ENCODE assay signal across 9 cellular contexts in the genomic region with DNA sequence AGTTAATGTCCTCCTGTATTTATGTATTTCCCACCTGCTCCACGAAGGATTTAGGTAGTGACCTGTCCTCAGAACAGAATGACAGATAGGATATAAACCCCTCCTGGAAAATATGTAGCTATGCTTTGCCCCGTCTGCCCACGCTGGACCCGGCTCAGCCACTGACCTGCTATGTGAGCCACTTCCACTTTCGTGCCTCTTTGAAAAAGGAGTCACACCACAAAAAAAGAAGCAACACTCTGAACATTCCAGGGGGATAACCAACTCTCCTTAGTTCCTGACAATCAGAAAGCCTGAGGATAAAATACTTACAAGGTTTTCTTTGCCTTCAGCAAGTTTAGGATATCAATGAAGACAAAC. TPM values are rescaled to one million over a fixed set of nuclear protein-coding genes. Genes with fewer than 3 reads are reported as not detected.
DNase-seq lines count a peak whose midpoint lies in the region; ATAC-seq, FAIRE-seq and TF ChIP-seq lines count a peak whose summit lies in the region.
"Had no signal": no experiment of that assay in that cellular context is flagged by ENCODE, and none has a peak within 500 bp of the region (broad histone marks: within the 10 kb centered on the region; RNA-seq: fewer than 3 reads in every experiment).

No MANE protein-coding gene starts in this region.

- 25% methylated on average over 5 of the region's 5 CpGs for WGBS in hepatocyte (ENCODE audit: low lambda C conversion rate, missing lambda C conversion rate)

- H3K4me3 ChIP-seq in GM06990 (replicated peaks; ENCODE audit: low read depth, low read length), result peak overlapping the region; percentile 53
- H3K4me3 ChIP-seq in hepatocyte, result no peak overlapping the region
- peak overlapping the region; percentile 24 to 55 (median 46) for H3K4me3 ChIP-seq in gastrocnemius medialis

- no peak for DNase-seq in GM06990 (ENCODE audit: extremely low read depth, insufficient read length)
- DNase-seq in SW480 (ENCODE audit: low spot score), result peak; percentile 33
- DNase-seq in hepatocyte (ENCODE audit: low spot score), result no peak
- DNase-seq in gastrocnemius medialis, result no peak
- no peak for DNase-seq in H54 (ENCODE audit: insufficient read length, low spot score)
- DNase-seq in germinal center (ENCODE audit: low spot score), result no peak
- no peak for DNase-seq in DMS79 (lab: John Stamatoyannopoulos, UW)
- DNase-seq in effector CD4-positive, alpha-beta T cell, result no peak

- no peaks in the 10 kb centered on the region for H3K9me2 ChIP-seq in hepatocyte (replicated peaks; ENCODE audit: insufficient read depth)

- in situ Hi-C loops in gastrocnemius medialis (cut with MboI; ENCODE audit: low sequenced_read_pairs in 4 of 4), result loop anchor here in 1 of 4 donors (10.0 to 25.0 kb wide), 2 partner anchors 60 to 773 kb away; no protein-coding TSS in a partner anchor

- no peak overlapping the region for H2AFZ ChIP-seq in hepatocyte

- H3K27me3 ChIP-seq in GM06990 (replicated peaks; ENCODE audit: control insufficient read depth, insufficient read depth, low read length), result no peaks in the 10 kb centered on the region
- H3K27me3 ChIP-seq in hepatocyte, result no peaks in the 10 kb centered on the region
- no peaks in the 10 kb centered on the region for H3K27me3 ChIP-seq in gastrocnemius medialis
- H3K27me3 ChIP-seq: adrenal gland had no signal

- peak overlapping the region; percentile 72 for H3K4me2 ChIP-seq in hepatocyte

- no peak for ATAC-seq in gastrocnemius medialis

- H3K79me2 ChIP-seq in hepatocyte, result peaks cover 58% of the 10 kb centered on the region

- intact Hi-C loops in gastrocnemius medialis (cut with DNase I; ENCODE audit: low total_unique reads), result loop anchor here (1.0 to 10.0 kb wide), 5 partner anchors 9 to 760 kb away; a partner anchor contains a TSS

- H3K27ac ChIP-seq in hepatocyte (peak overlapping the region; percentile 85), gastrocnemius medialis (peak overlapping the region; percentile 97 to 100 (median 98))

- TF ChIP-seq POLR2A in gastrocnemius medialis (IDR thresholded peaks at IDR 0.05), result no peak
- no peak for TF ChIP-seq POLR2A in H54 (IDR thresholded peaks at IDR 0.05; ENCODE audit: low read depth, low read length)

- H3K36me3 ChIP-seq in GM06990 (ENCODE audit: control insufficient read depth, insufficient read depth, low read length) (peaks cover 6% of the 10 kb centered on the region), hepatocyte (replicated peaks; ENCODE audit: insufficient read depth, low read depth) (no peaks in the 10 kb centered on the region), gastrocnemius medialis (no peaks in the 10 kb centered on the region)
- H3K36me3 ChIP-seq: adrenal gland had no signal

- H3K4me1 ChIP-seq in hepatocyte (ENCODE audit: insufficient read depth) (peaks cover 34% of the 10 kb centered on the region), gastrocnemius medialis (peaks cover 65 to 80% of the 10 kb centered on the region in 2 donors)

- H4K20me1 ChIP-seq in hepatocyte (ENCODE audit: insufficient read depth, poor library complexity, severe bottlenecking), result no peaks in the 10 kb centered on the region

- TF ChIP-seq CTCF in GM06990 (IDR thresholded peaks at IDR 0.05; ENCODE audit: insufficient read depth, low read length, poor library complexity, severe bottlenecking) (no peak), hepatocyte (IDR thresholded peaks at IDR 0.05; ENCODE audit: poor library complexity) (no peak), gastrocnemius medialis (IDR thresholded peaks at IDR 0.05 in 4 of 5, conservative IDR thresholded peaks at IDR 0.05 in 1 of 5) (no peak)

- FAIRE-seq in H54 (lab: Jason Lieb, UNC), result no peak

- H3K9me3 ChIP-seq in hepatocyte (ENCODE audit: low read depth) (no peaks in the 10 kb centered on the region), gastrocnemius medialis (no peaks in the 10 kb centered on the region)
- H3K9me3 ChIP-seq: adrenal gland had no signal

RNA-seq across cellular contexts. Expression of a gene that starts 11.1 kb away (rescaled TPM):
- total RNA-seq in hepatocyte, result 168 and 264 TPM in 2 replicates
- 114 and 121 TPM in 2 replicates for polyA plus RNA-seq in hepatocyte
- total RNA-seq in gastrocnemius medialis, result 1,000 to 10,000 TPM in 3 of 4 donors, 100 to 1,000 TPM in 1; 591 to 2,181 (median 1,316) TPM
